ENCODE assay signal across 14 cellular contexts in genomic region chr20:57662313-57663240, GRCh38. TPM values are rescaled to one million over a fixed set of nuclear protein-coding genes. Genes with fewer than 3 reads are reported as not detected.
DNase-seq lines count a peak whose midpoint lies in the region; ATAC-seq, FAIRE-seq and TF ChIP-seq lines count a peak whose summit lies in the region.
"Had no signal": no experiment of that assay in that cellular context is flagged by ENCODE, and none has a peak within 500 bp of the region (broad histone marks: within the 10 kb centered on the region; RNA-seq: fewer than 3 reads in every experiment).

No MANE protein-coding gene starts in this region.

- H3K9ac ChIP-seq in BLaER1 = peak overlapping the region; percentile 64

- H3K4me3 Mint-ChIP-seq in activated T-helper 17 cell treated with anti-CD3 and anti-CD28 coated beads, Interleukin-2, amount 50 U/mL, for 72 hours = no peak overlapping the region
- H3K4me3 Mint-ChIP-seq: stimulated activated memory B cell treated with anti-CD40 and anti-IgM and Interleukin-4, amounts not matched to agents 10 μg/mL and 1 μg/mL and 100 μg/mL, for 72 hours had no signal

- H3K4me1 Mint-ChIP-seq in activated T-helper 17 cell treated with anti-CD3 and anti-CD28 coated beads, Interleukin-2, amount 50 U/mL, for 72 hours = peaks cover 15% of the 10 kb centered on the region

- H3K36me3 Mint-ChIP-seq in activated T-helper 17 cell treated with anti-CD3 and anti-CD28 coated beads, Interleukin-2, amount 50 U/mL, for 72 hours (ENCODE audit: low read depth) = no peaks in the 10 kb centered on the region

- peak overlapping the region; percentile 63 for H3K27ac ChIP-seq in BLaER1

- peaks cover 33% of the 10 kb centered on the region for H3K36me3 ChIP-seq in BLaER1

- H3K27me3 Mint-ChIP-seq in activated T-helper 17 cell treated with anti-CD3 and anti-CD28 coated beads, Interleukin-2, amount 50 U/mL, for 72 hours = no peaks in the 10 kb centered on the region
- H3K27me3 Mint-ChIP-seq: stimulated activated memory B cell treated with anti-CD40 and anti-IgM and Interleukin-4, amounts not matched to agents 10 μg/mL and 1 μg/mL and 100 μg/mL, for 72 hours had no signal

- H3K27ac Mint-ChIP-seq in activated T-helper 17 cell treated with anti-CD3 and anti-CD28 coated beads, Interleukin-2, amount 50 U/mL, for 72 hours = no peak overlapping the region
- H3K27ac Mint-ChIP-seq: stimulated activated memory B cell treated with anti-CD40 and anti-IgM and Interleukin-4, amounts not matched to agents 10 μg/mL and 1 μg/mL and 100 μg/mL, for 72 hours had no signal

- no peaks in the 10 kb centered on the region for H3K9me3 Mint-ChIP-seq in activated T-helper 17 cell treated with anti-CD3 and anti-CD28 coated beads, Interleukin-2, amount 50 U/mL, for 72 hours
- H3K9me3 Mint-ChIP-seq: stimulated activated memory B cell treated with anti-CD40 and anti-IgM and Interleukin-4, amounts not matched to agents 10 μg/mL and 1 μg/mL and 100 μg/mL, for 72 hours had no signal

- DNase-seq in GM12892 (ENCODE audit: insufficient read length) = peak; percentile 21
- DNase-seq in head of caudate nucleus = peak in 35 of 42 donors; percentile 1 to 43 (median 9)
- DNase-seq in posterior vena cava (ENCODE audit: low spot score) = peak; percentile 69
- no peak for DNase-seq in NCI-H1436 (lab: John Stamatoyannopoulos, UW)
- DNase-seq: amygdala; NCI-H1092 treated with DMSO at 0.1 percent for 48 hours; NCI-H524; stimulated activated CD4-positive, alpha-beta T cell treated with anti-CD3 and anti-CD28 coated beads, Interleukin-2, amount 100 ng/mL, for 48 hours had no signal

- H3K4me3 ChIP-seq in BLaER1 = no peak overlapping the region; the same call in 1 of the 2 replicates

- FAIRE-seq in GM12892 (lab: Jason Lieb, UNC) = no peak
- FAIRE-seq: RCC 7860 had no signal

- no peak for TF ChIP-seq POLR2A in GM12892 (IDR thresholded peaks at IDR 0.05; ENCODE audit: low read depth, low read length)

- no peak for ATAC-seq in activated T-helper 17 cell treated with anti-CD3 and anti-CD28 coated beads, Interleukin-2, amount 50 U/mL, for 72 hours (replicated peaks)
- ATAC-seq in HG02973 (IDR thresholded peaks at IDR 0.05; ENCODE audit: unreplicated experiment) = no peak
- ATAC-seq: stimulated activated memory B cell treated with anti-CD40 and anti-IgM and Interleukin-4, amounts not matched to agents 10 μg/mL and 1 μg/mL and 100 μg/mL, for 72 hours had no signal

- H3K4me1 ChIP-seq in BLaER1 = peaks cover 100% of the 10 kb centered on the region

- intact Hi-C loops in head of caudate nucleus (cut with DNase I) = no loop called here
- intact Hi-C loops in posterior vena cava (cut with DNase I) = no loop called here

- H3K4me2 ChIP-seq in BLaER1 = peak overlapping the region; percentile 80

- H3K27me3 ChIP-seq in BLaER1 = no peaks in the 10 kb centered on the region

- H3K9me3 ChIP-seq in BLaER1 = no peaks in the 10 kb centered on the region

- peaks cover 100% of the 10 kb centered on the region for H4K20me1 ChIP-seq in BLaER1

RNA-seq across cellular contexts. Expression of gene ZBP1, which starts 42.4 kb away (rescaled TPM):
- 2.0 TPM for polyA plus RNA-seq in GM12892 (2012; ENCODE audit: missing spikeins)
- total RNA-seq in posterior vena cava = under 1 TPM; 0.24 to 0.37 TPM
- 1 to 10 TPM; 1.0 to 1.7 TPM for total RNA-seq in activated T-helper 17 cell treated with anti-CD3 and anti-CD28 coated beads, Interleukin-2, amount 50 U/mL, for 72 hours
- total RNA-seq: pulmonary artery endothelial cell had no signal

RNA-seq across cellular contexts. Expression of gene PMEPA1, which starts 47.2 kb away (rescaled TPM):
- polyA plus RNA-seq in GM12892 (2012; ENCODE audit: missing spikeins) = 0.78 TPM
- 10 to 100 TPM; 45.6 to 55.6 TPM for total RNA-seq in posterior vena cava
- total RNA-seq in activated T-helper 17 cell treated with anti-CD3 and anti-CD28 coated beads, Interleukin-2, amount 50 U/mL, for 72 hours = 1 to 10 TPM; 1.6 to 2.3 TPM

Comparison
In these comparisons a context has a peak if more than half of its experiments do, and no peak if none do; other contexts are left out.
1. RNA of gene PMEPA1, which starts 47.2 kb away (total RNA-seq): 45.6 to 55.6 TPM in posterior vena cava; 1.6 to 2.3 TPM in activated T-helper 17 cell treated with anti-CD3 and anti-CD28 coated beads, Interleukin-2, amount 50 U/mL, for 72 hours; every median in the first group is over 10 times any median in the second.